ENCODE assay signal across 1 cellular context in the genomic region with DNA sequence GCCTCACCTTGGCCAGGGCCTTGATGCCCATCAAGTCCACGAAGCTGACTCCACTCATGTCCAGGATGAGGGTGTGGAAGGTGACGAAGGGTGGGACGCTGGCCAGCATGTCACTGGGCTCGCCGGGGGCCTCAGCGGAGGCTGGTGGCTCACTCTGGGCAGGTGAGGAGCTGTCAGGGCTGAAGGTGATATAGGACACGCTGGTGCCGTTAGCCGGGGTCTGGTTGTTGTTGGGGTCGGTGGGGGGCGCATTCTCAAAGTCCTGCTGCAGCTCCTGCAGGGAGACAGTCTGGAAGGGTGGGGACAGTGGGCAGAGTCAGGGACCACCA.
TF ChIP-seq lines count a peak whose summit lies in the region.

No MANE protein-coding gene starts in this region.

TF ChIP-seq in GM23338, 12 proteins besides CTCF, POLR2A, EP300 and RAD21 (continued from another document):
- TF ChIP-seq, protein P1, sequence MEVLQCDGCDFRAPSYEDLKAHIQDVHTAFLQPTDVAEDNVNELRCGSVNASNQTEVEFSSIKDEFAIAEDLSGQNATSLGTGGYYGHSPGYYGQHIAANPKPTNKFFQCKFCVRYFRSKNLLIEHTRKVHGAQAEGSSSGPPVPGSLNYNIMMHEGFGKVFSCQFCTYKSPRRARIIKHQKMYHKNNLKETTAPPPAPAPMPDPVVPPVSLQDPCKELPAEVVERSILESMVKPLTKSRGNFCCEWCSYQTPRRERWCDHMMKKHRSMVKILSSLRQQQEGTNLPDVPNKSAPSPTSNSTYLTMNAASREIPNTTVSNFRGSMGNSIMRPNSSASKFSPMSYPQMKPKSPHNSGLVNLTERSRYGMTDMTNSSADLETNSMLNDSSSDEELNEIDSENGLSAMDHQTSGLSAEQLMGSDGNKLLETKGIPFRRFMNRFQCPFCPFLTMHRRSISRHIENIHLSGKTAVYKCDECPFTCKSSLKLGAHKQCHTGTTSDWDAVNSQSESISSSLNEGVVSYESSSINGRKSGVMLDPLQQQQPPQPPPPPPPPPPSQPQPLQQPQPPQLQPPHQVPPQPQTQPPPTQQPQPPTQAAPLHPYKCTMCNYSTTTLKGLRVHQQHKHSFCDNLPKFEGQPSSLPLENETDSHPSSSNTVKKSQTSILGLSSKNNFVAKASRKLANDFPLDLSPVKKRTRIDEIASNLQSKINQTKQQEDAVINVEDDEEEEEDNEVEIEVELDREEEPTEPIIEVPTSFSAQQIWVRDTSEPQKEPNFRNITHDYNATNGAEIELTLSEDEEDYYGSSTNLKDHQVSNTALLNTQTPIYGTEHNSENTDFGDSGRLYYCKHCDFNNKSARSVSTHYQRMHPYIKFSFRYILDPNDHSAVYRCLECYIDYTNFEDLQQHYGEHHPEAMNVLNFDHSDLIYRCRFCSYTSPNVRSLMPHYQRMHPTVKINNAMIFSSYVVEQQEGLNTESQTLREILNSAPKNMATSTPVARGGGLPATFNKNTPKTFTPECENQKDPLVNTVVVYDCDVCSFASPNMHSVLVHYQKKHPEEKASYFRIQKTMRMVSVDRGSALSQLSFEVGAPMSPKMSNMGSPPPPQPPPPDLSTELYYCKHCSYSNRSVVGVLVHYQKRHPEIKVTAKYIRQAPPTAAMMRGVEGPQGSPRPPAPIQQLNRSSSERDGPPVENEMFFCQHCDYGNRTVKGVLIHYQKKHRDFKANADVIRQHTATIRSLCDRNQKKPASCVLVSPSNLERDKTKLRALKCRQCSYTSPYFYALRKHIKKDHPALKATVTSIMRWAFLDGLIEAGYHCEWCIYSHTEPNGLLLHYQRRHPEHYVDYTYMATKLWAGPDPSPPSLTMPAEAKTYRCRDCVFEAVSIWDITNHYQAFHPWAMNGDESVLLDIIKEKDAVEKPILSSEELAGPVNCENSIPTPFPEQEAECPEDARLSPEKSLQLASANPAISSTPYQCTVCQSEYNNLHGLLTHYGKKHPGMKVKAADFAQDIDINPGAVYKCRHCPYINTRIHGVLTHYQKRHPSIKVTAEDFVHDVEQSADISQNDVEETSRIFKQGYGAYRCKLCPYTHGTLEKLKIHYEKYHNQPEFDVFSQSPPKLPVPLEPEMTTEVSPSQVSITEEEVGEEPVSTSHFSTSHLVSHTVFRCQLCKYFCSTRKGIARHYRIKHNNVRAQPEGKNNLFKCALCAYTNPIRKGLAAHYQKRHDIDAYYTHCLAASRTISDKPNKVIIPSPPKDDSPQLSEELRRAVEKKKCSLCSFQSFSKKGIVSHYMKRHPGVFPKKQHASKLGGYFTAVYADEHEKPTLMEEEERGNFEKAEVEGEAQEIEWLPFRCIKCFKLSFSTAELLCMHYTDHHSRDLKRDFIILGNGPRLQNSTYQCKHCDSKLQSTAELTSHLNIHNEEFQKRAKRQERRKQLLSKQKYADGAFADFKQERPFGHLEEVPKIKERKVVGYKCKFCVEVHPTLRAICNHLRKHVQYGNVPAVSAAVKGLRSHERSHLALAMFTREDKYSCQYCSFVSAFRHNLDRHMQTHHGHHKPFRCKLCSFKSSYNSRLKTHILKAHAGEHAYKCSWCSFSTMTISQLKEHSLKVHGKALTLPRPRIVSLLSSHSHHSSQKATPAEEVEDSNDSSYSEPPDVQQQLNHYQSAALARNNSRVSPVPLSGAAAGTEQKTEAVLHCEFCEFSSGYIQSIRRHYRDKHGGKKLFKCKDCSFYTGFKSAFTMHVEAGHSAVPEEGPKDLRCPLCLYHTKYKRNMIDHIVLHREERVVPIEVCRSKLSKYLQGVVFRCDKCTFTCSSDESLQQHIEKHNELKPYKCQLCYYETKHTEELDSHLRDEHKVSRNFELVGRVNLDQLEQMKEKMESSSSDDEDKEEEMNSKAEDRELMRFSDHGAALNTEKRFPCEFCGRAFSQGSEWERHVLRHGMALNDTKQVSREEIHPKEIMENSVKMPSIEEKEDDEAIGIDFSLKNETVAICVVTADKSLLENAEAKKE (CRISPR knock-in tag; IDR thresholded peaks at IDR 0.05), result no peak
